Comparison of ENCODE assay signal across 9 cellular contexts in the genomic region with DNA sequence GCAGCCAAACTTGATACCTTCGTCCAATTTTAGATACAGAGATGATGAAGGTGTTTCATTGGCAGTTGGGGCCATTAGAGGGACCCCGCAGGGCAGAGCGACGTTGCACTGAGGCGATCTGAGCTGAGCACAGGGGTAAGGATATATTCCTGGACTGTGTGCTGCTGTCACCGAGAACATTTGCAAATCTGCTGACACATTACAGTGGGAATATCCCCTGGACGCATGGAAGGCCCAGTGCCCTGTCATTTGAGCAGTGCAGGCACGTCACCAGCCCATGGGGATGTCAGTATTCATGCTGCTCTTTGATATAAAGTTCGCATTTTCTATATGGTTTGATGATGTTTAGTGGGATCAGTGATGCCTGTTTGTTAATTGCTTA. TPM values are rescaled to one million over a fixed set of nuclear protein-coding genes. Genes with fewer than 3 reads are reported as not detected.
DNase-seq lines count a peak whose midpoint lies in the region; ATAC-seq, FAIRE-seq and TF ChIP-seq lines count a peak whose summit lies in the region.
"Had no signal": no experiment of that assay in that cellular context is flagged by ENCODE, and none has a peak within 500 bp of the region (broad histone marks: within the 10 kb centered on the region; RNA-seq: fewer than 3 reads in every experiment).

No MANE protein-coding gene starts in this region.

- TF ChIP-seq CTCF in dorsolateral prefrontal cortex (IDR thresholded peaks at IDR 0.05 in 54 of 56, conservative IDR thresholded peaks at IDR 0.05 in 2 of 56; ENCODE audit: low read depth in 1 of 56, partially characterized antibody in 56 of 56) (no peak), pancreas (IDR thresholded peaks at IDR 0.05) (no peak)

- DNase-seq in HTR-8/SVneo (ENCODE audit: insufficient read length, low spot score) (no peak), dorsolateral prefrontal cortex (peak in 2 of 10 donors; percentile 4 to 42), pancreas (no peak), NCI-H2029 (lab: John Stamatoyannopoulos, UW) (no peak), DMS114 treated with DMSO at 0.1 percent for 48 hours (lab: John Stamatoyannopoulos, UW; ENCODE audit: unreplicated experiment) (no peak), NCI-H187 (lab: John Stamatoyannopoulos, UW) (no peak)

- H3K9me3 ChIP-seq in pancreas: no peaks in the 10 kb centered on the region

- 47 to 51% methylated on average over 9 of the region's 9 CpGs for WGBS in pancreas, 2 donors

- H3K4me3 ChIP-seq in dorsolateral prefrontal cortex: peak overlapping the region in 57 of 59 donors; percentile 12 to 66 (median 47)
- no peak overlapping the region for H3K4me3 ChIP-seq in pancreas
- H3K4me3 ChIP-seq: SK-N-MC had no signal

- ATAC-seq in GM19397 (IDR thresholded peaks at IDR 0.05; ENCODE audit: unreplicated experiment): peak; percentile 15
- peak in 3 of 4 donors; percentile 28 to 37 (median 36) for ATAC-seq in pancreas
- no peak for ATAC-seq in HG02870 (IDR thresholded peaks at IDR 0.05; ENCODE audit: unreplicated experiment)

- no peaks in the 10 kb centered on the region for H3K27me3 ChIP-seq in dorsolateral prefrontal cortex
- H3K27me3 ChIP-seq in pancreas: no peaks in the 10 kb centered on the region

- H3K36me3 ChIP-seq in pancreas: no peaks in the 10 kb centered on the region

- peak; percentile 16 for FAIRE-seq in HTR-8/SVneo (lab: Jason Lieb, UNC)
- no peak for FAIRE-seq in pancreas (lab: Jason Lieb, UNC)

- intact Hi-C loops in dorsolateral prefrontal cortex (cut with DNase I): loop anchor here (2.0 to 5.0 kb wide), 4 partner anchors 889 to 1639 kb away; partner anchors contain the start of gene RND3 (in 2 of the 2)
- intact Hi-C loops in pancreas (cut with DNase I): loop anchor here in 2 of 3 donors (5.0 kb wide), 1 partner anchor 889 kb away; the partner anchor contains the start of gene RND3 (in 2 of the 2)

- H3K4me1 ChIP-seq in pancreas: no peaks in the 10 kb centered on the region

- H3K27ac ChIP-seq in dorsolateral prefrontal cortex (peak overlapping the region in 5 of 59 donors; percentile 4 to 23 (median 14)), pancreas (no peak overlapping the region)
- H3K27ac ChIP-seq: SK-N-MC had no signal

RNA-seq across cellular contexts. Expression of gene MMADHC, which starts 10.4 kb away (rescaled TPM):
- total RNA-seq in dorsolateral prefrontal cortex (10 to 100 TPM; 27.6 to 60.1 (median 44.0) TPM), pancreas (10 to 100 TPM; 44.5 to 68.0 (median 57.6) TPM)
- 10 to 100 TPM; 20.1 to 49.1 TPM for polyA plus RNA-seq in pancreas

Comparison
In these comparisons a context has a peak if more than half of its experiments do, and no peak if none do; other contexts are left out.
1. H3K4me3 ChIP-seq: peak in dorsolateral prefrontal cortex (57 of 59); none in pancreas (0 of 4).